ENCODE assay signal across 1 cellular context in the genomic region with DNA sequence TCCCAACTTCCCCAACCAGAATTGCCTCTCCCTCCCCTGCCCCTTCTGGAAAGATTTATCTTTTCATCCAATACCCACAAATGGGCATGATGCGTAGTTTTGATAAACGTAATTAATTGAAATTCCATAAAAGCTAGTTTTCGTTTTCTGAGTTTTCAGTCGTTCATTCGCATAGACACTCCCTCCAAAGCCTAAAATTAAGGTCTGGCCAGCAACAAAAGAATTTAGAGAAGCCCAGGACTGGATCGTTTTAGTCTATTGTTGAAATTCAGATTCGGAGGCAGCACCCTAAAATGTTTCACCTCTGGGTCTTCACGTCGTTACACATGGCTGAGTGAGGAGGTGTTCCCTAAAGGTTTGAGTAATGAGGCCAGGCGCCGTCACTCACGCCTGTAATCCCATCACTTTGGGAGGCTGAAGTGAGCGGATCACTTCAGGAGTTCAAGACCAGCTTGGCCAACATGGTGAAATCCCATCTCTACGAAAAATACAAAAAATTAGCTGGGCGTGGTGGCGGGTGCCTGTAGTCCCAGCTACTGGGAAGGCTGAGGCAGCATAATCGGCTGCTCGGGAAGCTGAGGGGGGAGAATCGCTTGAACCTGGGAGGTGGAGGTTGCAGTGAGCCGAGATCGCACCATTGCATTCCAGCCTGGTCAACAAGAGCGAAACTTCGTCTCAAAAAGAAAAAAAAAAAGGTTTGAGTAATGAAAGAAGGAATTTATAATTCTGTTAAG.
TF ChIP-seq lines count a peak whose summit lies in the region.

No MANE protein-coding gene starts in this region.

TF ChIP-seq in GM12878, 131 proteins besides CTCF, POLR2A, EP300 and RAD21:
- TF ChIP-seq, protein P1, sequence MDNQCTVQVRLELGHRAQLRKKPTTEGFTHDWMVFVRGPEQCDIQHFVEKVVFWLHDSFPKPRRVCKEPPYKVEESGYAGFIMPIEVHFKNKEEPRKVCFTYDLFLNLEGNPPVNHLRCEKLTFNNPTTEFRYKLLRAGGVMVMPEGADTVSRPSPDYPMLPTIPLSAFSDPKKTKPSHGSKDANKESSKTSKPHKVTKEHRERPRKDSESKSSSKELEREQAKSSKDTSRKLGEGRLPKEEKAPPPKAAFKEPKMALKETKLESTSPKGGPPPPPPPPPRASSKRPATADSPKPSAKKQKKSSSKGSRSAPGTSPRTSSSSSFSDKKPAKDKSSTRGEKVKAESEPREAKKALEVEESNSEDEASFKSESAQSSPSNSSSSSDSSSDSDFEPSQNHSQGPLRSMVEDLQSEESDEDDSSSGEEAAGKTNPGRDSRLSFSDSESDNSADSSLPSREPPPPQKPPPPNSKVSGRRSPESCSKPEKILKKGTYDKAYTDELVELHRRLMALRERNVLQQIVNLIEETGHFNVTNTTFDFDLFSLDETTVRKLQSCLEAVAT (IDR thresholded peaks at IDR 0.05), result peak; percentile 75
- no peak for TF ChIP-seq HCFC1 (IDR thresholded peaks at IDR 0.05; ENCODE audit: low read length)
- 0 out of 2 replicates have a peak, but pooled peaks have one; percentile 9 for TF ChIP-seq PML (IDR thresholded peaks at IDR 0.05; ENCODE audit: low read length)
- TF ChIP-seq ZBTB40 (IDR thresholded peaks at IDR 0.05; ENCODE audit: borderline replicate concordance), result peak; percentile 71; the same call in 1 of the 2 replicates
- TF ChIP-seq, protein P2, sequence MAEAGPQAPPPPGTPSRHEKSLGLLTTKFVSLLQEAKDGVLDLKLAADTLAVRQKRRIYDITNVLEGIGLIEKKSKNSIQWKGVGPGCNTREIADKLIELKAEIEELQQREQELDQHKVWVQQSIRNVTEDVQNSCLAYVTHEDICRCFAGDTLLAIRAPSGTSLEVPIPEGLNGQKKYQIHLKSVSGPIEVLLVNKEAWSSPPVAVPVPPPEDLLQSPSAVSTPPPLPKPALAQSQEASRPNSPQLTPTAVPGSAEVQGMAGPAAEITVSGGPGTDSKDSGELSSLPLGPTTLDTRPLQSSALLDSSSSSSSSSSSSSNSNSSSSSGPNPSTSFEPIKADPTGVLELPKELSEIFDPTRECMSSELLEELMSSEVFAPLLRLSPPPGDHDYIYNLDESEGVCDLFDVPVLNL (IDR thresholded peaks at IDR 0.05; ENCODE audit: low read depth, low read length), result no peak
- TF ChIP-seq, protein P3, sequence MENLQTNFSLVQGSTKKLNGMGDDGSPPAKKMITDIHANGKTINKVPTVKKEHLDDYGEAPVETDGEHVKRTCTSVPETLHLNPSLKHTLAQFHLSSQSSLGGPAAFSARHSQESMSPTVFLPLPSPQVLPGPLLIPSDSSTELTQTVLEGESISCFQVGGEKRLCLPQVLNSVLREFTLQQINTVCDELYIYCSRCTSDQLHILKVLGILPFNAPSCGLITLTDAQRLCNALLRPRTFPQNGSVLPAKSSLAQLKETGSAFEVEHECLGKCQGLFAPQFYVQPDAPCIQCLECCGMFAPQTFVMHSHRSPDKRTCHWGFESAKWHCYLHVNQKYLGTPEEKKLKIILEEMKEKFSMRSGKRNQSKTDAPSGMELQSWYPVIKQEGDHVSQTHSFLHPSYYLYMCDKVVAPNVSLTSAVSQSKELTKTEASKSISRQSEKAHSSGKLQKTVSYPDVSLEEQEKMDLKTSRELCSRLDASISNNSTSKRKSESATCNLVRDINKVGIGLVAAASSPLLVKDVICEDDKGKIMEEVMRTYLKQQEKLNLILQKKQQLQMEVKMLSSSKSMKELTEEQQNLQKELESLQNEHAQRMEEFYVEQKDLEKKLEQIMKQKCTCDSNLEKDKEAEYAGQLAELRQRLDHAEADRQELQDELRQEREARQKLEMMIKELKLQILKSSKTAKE (IDR thresholded peaks at IDR 0.05; ENCODE audit: low read depth, poor library complexity, severe bottlenecking), result no peak
- no peak for TF ChIP-seq RELA (IDR thresholded peaks at IDR 0.05; ENCODE audit: borderline replicate concordance, partially characterized antibody)
- no peak; a peak in 1 of 4 replicates for TF ChIP-seq IKZF2 (IDR thresholded peaks at IDR 0.05)
- peak; percentile 9; the same call in 1 of the 2 replicates for TF ChIP-seq TCF7 (IDR thresholded peaks at IDR 0.05; ENCODE audit: borderline replicate concordance)
- TF ChIP-seq IKZF1 (conservative IDR thresholded peaks at IDR 0.05), result 0 out of 2 replicates have a peak, but pooled peaks have one; percentile 19
- no peak for TF ChIP-seq HDAC2 (IDR thresholded peaks at IDR 0.05)
- no peak for TF ChIP-seq EED (IDR thresholded peaks at IDR 0.05; ENCODE audit: low read depth)
TF ChIP-seq in GM12878: peak in this region for 5.
